1 cellular context compared by ENCODE assay signal in genomic region chr3:16370503-16370871, GRCh38.
TF ChIP-seq lines count a peak whose summit lies in the region.

No MANE protein-coding gene starts in this region.

TF ChIP-seq in H1, 55 proteins besides CTCF, POLR2A, EP300 and RAD21 (continued from another document):
- no peak for TF ChIP-seq CTBP2 (IDR thresholded peaks at IDR 0.05; ENCODE audit: borderline replicate concordance, insufficient read depth, insufficient read length, low read length)
- TF ChIP-seq CREB1 (IDR thresholded peaks at IDR 0.05): no peak
- TF ChIP-seq BACH1 (IDR thresholded peaks at IDR 0.05; ENCODE audit: low read length): no peak
- no peak for TF ChIP-seq JUND (IDR thresholded peaks at IDR 0.05; ENCODE audit: low read length)
- no peak for TF ChIP-seq TBP (IDR thresholded peaks at IDR 0.05; ENCODE audit: low read depth, low read length)
- TF ChIP-seq MAFK (IDR thresholded peaks at IDR 0.05; ENCODE audit: low read depth, low read length): no peak
- TF ChIP-seq CBX5 (IDR thresholded peaks at IDR 0.05; ENCODE audit: low read depth, low read length): no peak
